8 cellular contexts compared by ENCODE assay signal in the genomic region with DNA sequence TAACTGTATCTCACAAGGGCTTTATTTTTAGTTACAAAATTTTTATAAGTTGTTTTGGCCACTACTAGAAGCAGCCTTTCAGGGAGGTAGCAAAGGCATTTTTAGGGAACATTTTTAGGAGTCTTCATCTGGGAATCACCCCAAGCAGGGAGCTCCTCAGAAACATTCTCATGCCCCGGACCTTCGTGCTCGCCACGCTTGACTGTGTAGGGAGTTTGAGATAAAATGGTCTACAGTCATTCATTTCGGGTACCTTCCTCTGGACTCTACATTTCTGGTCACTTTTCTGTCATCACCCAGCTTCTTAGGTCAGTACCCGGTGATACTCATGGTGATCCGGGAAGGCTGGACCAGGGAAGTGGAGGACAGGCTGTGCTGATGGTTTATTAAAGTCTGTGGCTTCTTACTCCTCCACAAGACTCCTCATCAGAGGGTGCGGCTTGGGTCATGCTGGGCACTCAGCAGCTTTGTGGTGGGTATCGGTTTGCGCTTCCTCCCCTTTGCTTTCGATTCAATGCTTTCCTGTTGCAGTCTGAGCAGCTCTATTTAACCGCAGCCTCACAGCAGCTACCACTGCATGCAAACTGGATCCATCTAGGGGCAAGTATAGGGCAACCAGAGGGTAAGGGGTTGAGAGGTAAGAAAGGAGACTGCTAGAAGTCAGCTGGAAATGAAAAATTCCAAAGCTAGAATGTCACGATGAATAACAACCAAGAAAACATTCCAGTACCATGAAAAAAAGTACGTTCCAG. TPM values are rescaled to one million over a fixed set of nuclear protein-coding genes. Genes with fewer than 3 reads are reported as not detected.
DNase-seq lines count a peak whose midpoint lies in the region; ATAC-seq and TF ChIP-seq lines count a peak whose summit lies in the region.
"Not testable (repeated sequence)": the region's sequence is repeated elsewhere in the genome, so short reads cannot be mapped to it uniquely, and the experiment has no call there.

No MANE protein-coding gene starts in this region.

- H3K9me3 ChIP-seq in CD4-positive, alpha-beta memory T cell (ENCODE audit: control insufficient read depth in 1 of 2, low read length in 2 of 2); OCI-LY7 (ENCODE audit: low read length): not testable (repeated sequence)

- peak overlapping the region; percentile 46 to 91 (median 74) for H3K4me3 Mint-ChIP-seq in CD4-positive, alpha-beta memory T cell

- H3K4me2 ChIP-seq in OCI-LY7 (ENCODE audit: low read length): peak overlapping the region; percentile 51

- not testable (repeated sequence) for H3K27me3 Mint-ChIP-seq in CD4-positive, alpha-beta memory T cell

- H3K27ac ChIP-seq in CD4-positive, alpha-beta memory T cell (ENCODE audit: low read depth, low read length): not testable (repeated sequence)
- H3K27ac ChIP-seq in OCI-LY7 (ENCODE audit: low read depth, low read length, poor library complexity, severe bottlenecking): peak overlapping the region; percentile 30

- H3K36me3 Mint-ChIP-seq in CD4-positive, alpha-beta memory T cell: not testable (repeated sequence)

- not testable (repeated sequence) for H3K79me2 ChIP-seq in OCI-LY7 (ENCODE audit: insufficient read depth, low read depth, low read length)

- peaks cover 14 to 24% (median 18%) of the 10 kb centered on the region in 4 donors for H3K4me1 Mint-ChIP-seq in CD4-positive, alpha-beta memory T cell

- H3K4me3 ChIP-seq in CD4-positive, alpha-beta memory T cell (ENCODE audit: low read length in 2 of 2); choroid plexus epithelial cell (ENCODE audit: low read depth, low read length): not testable (repeated sequence)
- peak overlapping the region; percentile 34 for H3K4me3 ChIP-seq in OCI-LY7 (ENCODE audit: low read depth, low read length, poor library complexity, severe bottlenecking)

- CTCF ChIA-PET in CD4-positive, alpha-beta memory T cell (lab: Charles Lee; ENCODE audit: partially characterized antibody); OCI-LY7 (lab: Charles Lee; ENCODE audit: unreplicated experiment): not testable (repeated sequence)

- TF ChIP-seq CTCF in OCI-LY7 (conservative IDR thresholded peaks at IDR 0.05; ENCODE audit: low read length); choroid plexus epithelial cell (conservative IDR thresholded peaks at IDR 0.05; ENCODE audit: low read depth, low read length): not testable (repeated sequence)

- not testable (repeated sequence) for H4K20me1 ChIP-seq in OCI-LY7 (ENCODE audit: insufficient read depth, low read length)

- H3K27ac Mint-ChIP-seq in CD4-positive, alpha-beta memory T cell: peak overlapping the region; percentile 18 to 92 (median 63)

- peak; percentile 97 for ATAC-seq in GM19467 (IDR thresholded peaks at IDR 0.05; ENCODE audit: unreplicated experiment)
- ATAC-seq in HG03108 (IDR thresholded peaks at IDR 0.05; ENCODE audit: unreplicated experiment): peak; percentile 99

- intact Hi-C loops in CD4-positive, alpha-beta memory T cell (cut with micrococcal nuclease): loop anchor here (10.0 kb wide), 1 partner anchor 198 kb away; no protein-coding TSS in a partner anchor
- intact Hi-C loops in OCI-LY7 (cut with micrococcal nuclease; ENCODE audit: unreplicated experiment): loop anchor here (5.0 to 10.0 kb wide), 2 partner anchors 195 to 268 kb away; no protein-coding TSS in a partner anchor

- POLR2A ChIA-PET in CD4-positive, alpha-beta memory T cell (lab: Charles Lee; ENCODE audit: partially characterized antibody); OCI-LY7 (lab: Charles Lee): not testable (repeated sequence)

- H3K27me3 ChIP-seq in CD4-positive, alpha-beta memory T cell (ENCODE audit: insufficient read depth, low read length): not testable (repeated sequence)

- H3K4me1 ChIP-seq in CD4-positive, alpha-beta memory T cell (ENCODE audit: insufficient read depth, low read length): peaks cover 20% of the 10 kb centered on the region
- peaks cover 19% of the 10 kb centered on the region for H3K4me1 ChIP-seq in OCI-LY7 (ENCODE audit: insufficient read depth, low read length, poor library complexity, severe bottlenecking)

- not testable (repeated sequence) for BruUV-seq in OCI-LY7 (replicated peaks; lab: Mats Ljungman, UMichigan)

- not testable (repeated sequence) for H3K9me2 ChIP-seq in OCI-LY7 (ENCODE audit: insufficient read depth, low read length)

- H3K9me3 Mint-ChIP-seq in CD4-positive, alpha-beta memory T cell: not testable (repeated sequence)

- peak; percentile 59 to 79 (median 73) for DNase-seq in CD4-positive, alpha-beta memory T cell
- DNase-seq in OCI-LY7 (ENCODE audit: low spot score) (peak; percentile 73), choroid plexus epithelial cell (ENCODE audit: low read depth) (peak; percentile 88), mucosa of gallbladder (ENCODE audit: low spot score) (peak; percentile 39)
- DNase-seq in activated CD8-positive, alpha-beta memory T cell treated with anti-CD3 and anti-CD28 coated beads for 24 hours: peak; percentile 75
- peak; percentile 50 to 58 for DNase-seq in stimulated activated CD8-positive, alpha-beta memory T cell treated with anti-CD3 and anti-CD28 coated beads, Interleukin-15, amount 100 ng/mL, for 48 hours (ENCODE audit: low read depth in 2 of 2)

- H2AFZ ChIP-seq in OCI-LY7 (ENCODE audit: low read length): not testable (repeated sequence)

- H3K36me3 ChIP-seq in CD4-positive, alpha-beta memory T cell (ENCODE audit: insufficient read depth, low read length); OCI-LY7 (ENCODE audit: insufficient read depth, low read length): not testable (repeated sequence)

RNA-seq across cellular contexts. Expression of gene SEC22B, which starts 33.6 kb away (rescaled TPM):
- total RNA-seq in CD4-positive, alpha-beta memory T cell: 10 to 100 TPM; 43.4 to 45.2 TPM
- 10 to 100 TPM; 13.9 to 18.7 TPM for polyA plus RNA-seq in CD4-positive, alpha-beta memory T cell
- 11.9 and 12.7 TPM in 2 replicates for total RNA-seq in OCI-LY7 (2014; rRNA removed; shearing (Covaris generic))
- total RNA-seq in OCI-LY7 (2022) (23.5 and 24.9 TPM in 2 replicates), mucosa of gallbladder (28.8 TPM)
